ENCODE assay signal across 8 cellular contexts in the genomic region with DNA sequence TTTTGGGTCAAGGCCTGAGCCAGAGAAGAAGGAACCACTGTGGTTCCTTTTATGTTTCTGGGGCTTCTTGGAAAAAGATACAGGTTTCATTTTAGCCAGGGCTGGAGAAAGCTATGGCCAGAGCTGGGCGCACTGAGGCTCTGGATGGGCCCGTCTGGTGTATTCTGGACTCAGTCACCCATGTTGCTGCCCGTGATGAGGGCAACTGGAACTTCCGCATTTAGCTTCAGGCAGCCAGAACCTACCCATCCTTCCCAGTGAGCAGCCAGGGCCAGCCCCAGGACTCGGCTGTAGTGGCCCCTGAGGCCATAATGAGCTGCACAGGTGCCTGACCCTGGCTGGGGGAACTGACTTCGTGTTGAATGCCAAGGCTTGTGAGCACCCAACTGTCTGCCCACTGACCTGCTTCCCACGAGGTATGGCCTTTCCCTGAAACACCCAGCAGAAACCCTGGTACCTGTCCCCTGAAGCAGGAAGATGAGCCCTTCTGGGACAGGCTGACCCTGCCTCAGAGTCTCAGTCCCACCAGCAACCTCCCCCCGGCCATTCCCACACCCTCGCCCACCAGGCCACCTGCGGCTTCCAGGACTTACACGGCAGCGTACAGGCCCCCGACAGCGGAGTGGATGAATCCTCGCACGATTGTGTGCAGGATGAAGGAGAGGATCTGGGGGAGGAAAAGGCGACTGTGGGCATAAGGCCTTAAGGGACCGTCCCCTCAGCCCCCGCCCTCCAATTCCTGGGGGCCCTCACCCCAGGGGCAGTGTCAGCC. TPM values are rescaled to one million over a fixed set of nuclear protein-coding genes. Genes with fewer than 3 reads are reported as not detected.
DNase-seq lines count a peak whose midpoint lies in the region; FAIRE-seq and TF ChIP-seq lines count a peak whose summit lies in the region.
"Had no signal": no experiment of that assay in that cellular context is flagged by ENCODE, and none has a peak within 500 bp of the region (broad histone marks: within the 10 kb centered on the region; RNA-seq: fewer than 3 reads in every experiment).

No MANE protein-coding gene starts in this region.

- WGBS in urinary bladder = 90% methylated on average over 19 of the region's 19 CpGs

- peak overlapping the region in 1 of 2 donors; percentile 42 for H3K9ac ChIP-seq in duodenal mucosa (ENCODE audit: low read depth in 1 of 2, low read length in 2 of 2)
- H3K9ac ChIP-seq in neural progenitor cell = peak overlapping the region; percentile 1

- no peaks in the 10 kb centered on the region for H3K9me3 Mint-ChIP-seq in neural progenitor cell

- H3K27ac ChIP-seq in duodenal mucosa (ENCODE audit: low read depth, low read length) = peak overlapping the region; percentile 85
- no peak overlapping the region for H3K27ac ChIP-seq in neural progenitor cell
- H3K27ac ChIP-seq in urinary bladder (ENCODE audit: low read depth) = peak overlapping the region; percentile 87

- FAIRE-seq in HTR-8/SVneo (lab: Jason Lieb, UNC) = no peak

- H3K27me3 ChIP-seq in duodenal mucosa (ENCODE audit: control insufficient read depth in 1 of 2, insufficient read depth in 2 of 2, low read length in 2 of 2) (no peaks in the 10 kb centered on the region), neural progenitor cell (no peaks in the 10 kb centered on the region)

- H3K9me3 ChIP-seq in duodenal mucosa (ENCODE audit: control insufficient read depth in 1 of 2, low read length in 2 of 2) (no peaks in the 10 kb centered on the region), neural progenitor cell (ENCODE audit: low read depth) (no peaks in the 10 kb centered on the region)

- DNase-seq in NOMO-1 treated with DMSO at 0.1 percent for 48 hours (lab: John Stamatoyannopoulos, UW; ENCODE audit: unreplicated experiment) = peak; percentile 70
- DNase-seq in neural progenitor cell (ENCODE audit: low spot score) = no peak
- DNase-seq in HTR-8/SVneo (ENCODE audit: insufficient read length, low spot score) = no peak
- DNase-seq in HK-2 (ENCODE audit: unreplicated experiment) = no peak
- DNase-seq in NCI-H2081 (lab: John Stamatoyannopoulos, UW) = no peak
- DNase-seq: activated naive CD4-positive, alpha-beta T cell treated with anti-CD3 and anti-CD28 coated beads, Interleukin-2, amount 50 U/mL, for 16 hours had no signal

- H3K79me2 ChIP-seq in neural progenitor cell (ENCODE audit: low read depth) = no peaks in the 10 kb centered on the region

- no peak overlapping the region for H2AFZ ChIP-seq in neural progenitor cell (replicated peaks)

- H3K4me1 Mint-ChIP-seq in neural progenitor cell = peaks cover 5% of the 10 kb centered on the region

- H3K4me3 ChIP-seq in duodenal mucosa (ENCODE audit: low read depth in 1 of 2, low read length in 2 of 2) (no peak overlapping the region), neural progenitor cell (no peak overlapping the region), urinary bladder (ENCODE audit: low read depth, low read length) (no peak overlapping the region)

- peaks cover 19 to 21% of the 10 kb centered on the region in 2 donors for H3K4me1 ChIP-seq in duodenal mucosa (ENCODE audit: control insufficient read depth in 1 of 2, insufficient read depth in 2 of 2, low read length in 2 of 2)
- H3K4me1 ChIP-seq in neural progenitor cell = peaks cover 6% of the 10 kb centered on the region
- H3K4me1 ChIP-seq in urinary bladder (ENCODE audit: insufficient read depth) = no peaks in the 10 kb centered on the region

- H3K36me3 Mint-ChIP-seq in neural progenitor cell = no peaks in the 10 kb centered on the region

- peaks cover 6% of the 10 kb centered on the region for H3F3A ChIP-seq in neural progenitor cell (ENCODE audit: low read depth)

- H3K27ac Mint-ChIP-seq in neural progenitor cell = peak overlapping the region; percentile 72

- no peak overlapping the region for H3K4me3 Mint-ChIP-seq in neural progenitor cell

- no peak overlapping the region for H3K4me2 ChIP-seq in neural progenitor cell

- peaks cover 3 to 7% of the 10 kb centered on the region in 2 donors for H3K36me3 ChIP-seq in duodenal mucosa (ENCODE audit: control insufficient read depth in 1 of 2, insufficient read depth in 2 of 2, low read length in 2 of 2)
- H3K36me3 ChIP-seq in neural progenitor cell = no peaks in the 10 kb centered on the region
- H3K36me3 ChIP-seq in urinary bladder (ENCODE audit: insufficient read depth) = no peaks in the 10 kb centered on the region

- no peaks in the 10 kb centered on the region for H4K20me1 ChIP-seq in neural progenitor cell (ENCODE audit: low read depth)

- TF ChIP-seq CTCF in neural progenitor cell (IDR thresholded peaks at IDR 0.05) = no peak

- H3K27me3 Mint-ChIP-seq in neural progenitor cell (ENCODE audit: insufficient read depth, low read depth) = peaks cover 2% of the 10 kb centered on the region

RNA-seq across cellular contexts. Expression of a gene that starts 15.3 kb away (rescaled TPM):
- total RNA-seq in neural progenitor cell (ENCODE audit: low replicate concordance) (25.3 and 29.6 TPM in 2 replicates), urinary bladder (11.7 TPM)
- 42.8 TPM for polyA plus RNA-seq in urinary bladder

RNA-seq across cellular contexts. Expression of a gene that starts 50.8 kb away (rescaled TPM):
- 6.8 and 18.4 TPM in 2 replicates for total RNA-seq in neural progenitor cell (ENCODE audit: low replicate concordance)
- total RNA-seq in urinary bladder = 6.8 TPM
- 19.6 TPM for polyA plus RNA-seq in urinary bladder
